28 cellular contexts compared by ENCODE assay signal in the genomic region with DNA sequence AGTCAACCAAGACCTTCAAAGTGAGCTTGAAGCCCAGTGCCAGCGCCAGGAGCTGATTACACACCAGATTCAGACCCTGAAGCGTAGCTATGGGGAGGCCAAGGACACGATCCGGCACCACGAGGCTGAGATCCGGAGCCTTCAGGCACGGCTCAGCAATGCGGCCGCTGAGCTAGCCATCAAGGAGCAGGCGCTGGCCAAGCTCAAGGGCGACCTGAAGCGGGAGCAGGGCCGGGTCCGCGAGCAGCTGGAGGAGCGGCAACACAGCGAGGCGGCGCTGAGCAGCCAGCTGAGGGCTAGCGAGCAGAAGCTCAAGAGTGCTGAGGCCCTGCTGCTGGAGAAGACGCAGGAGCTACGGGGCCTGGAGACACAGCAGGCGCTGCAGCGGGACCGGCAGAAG.
"Had no signal": no experiment of that assay in that cellular context is flagged by ENCODE, and none has a peak within 500 bp of the region (broad histone marks: within the 10 kb centered on the region; RNA-seq: fewer than 3 reads in every experiment).

No MANE protein-coding gene starts in this region.

- FAIRE-seq: TTC549 had no signal

- H3K27me3 ChIP-seq: brain microvascular endothelial cell, MG63, Peyer's patch had no signal

- H3K9me3 Mint-ChIP-seq: activated CD4-positive, alpha-beta T cell treated with anti-CD3 and anti-CD28 coated beads, Interleukin-2, amount 10 ng/mL, durations not matched to agents 24 days and 14 days; activated CD8-positive, alpha-beta T cell treated with anti-CD3 and anti-CD28 coated beads for 36 hours; activated naive CD4-positive, alpha-beta T cell treated with anti-CD3 and anti-CD28 coated beads for 36 hours; activated naive CD8-positive, alpha-beta T cell treated with anti-CD3 and anti-CD28 coated beads, Interleukin-2, amount 50 U/mL, for 24 hours; activated T-cell treated with anti-CD3 and anti-CD28 coated beads, Interleukin-2, amount 50 U/mL, for 24 hours; activated T-helper 2 cell treated with anti-CD3 and anti-CD28 coated beads, Interferon-gamma antibody, Interleukin-2, Interleukin-4, amounts not matched to agents 10 μg/mL and 5 μg/mL and 100 μg/mL, durations not matched to agents 14 hours and 24 hours and 36 hours; T-helper 2 cell treated with Interferon-gamma antibody and Interleukin-4, amounts not matched to agents 5 μg/mL and 100 μg/mL, for 36 hours had no signal

- H3K27ac Mint-ChIP-seq: activated CD4-positive, alpha-beta T cell treated with anti-CD3 and anti-CD28 coated beads, Interleukin-2, amount 10 ng/mL, durations not matched to agents 24 days and 14 days; activated CD8-positive, alpha-beta T cell treated with anti-CD3 and anti-CD28 coated beads for 36 hours; activated naive CD4-positive, alpha-beta T cell treated with anti-CD3 and anti-CD28 coated beads for 36 hours; activated naive CD8-positive, alpha-beta T cell; activated naive CD8-positive, alpha-beta T cell treated with anti-CD3 and anti-CD28 coated beads, Interleukin-2, amount 50 U/mL, for 24 hours; activated T-helper 2 cell treated with anti-CD3 and anti-CD28 coated beads, Interferon-gamma antibody, Interleukin-2, Interleukin-4, amounts not matched to agents 10 μg/mL and 5 μg/mL and 100 μg/mL, durations not matched to agents 14 hours and 24 hours and 36 hours had no signal

- H3K27ac ChIP-seq: brain microvascular endothelial cell, Peyer's patch had no signal

- H3K27me3 Mint-ChIP-seq: activated CD4-positive, alpha-beta T cell treated with anti-CD3 and anti-CD28 coated beads, Interleukin-2, amount 10 ng/mL, durations not matched to agents 24 days and 14 days; activated CD8-positive, alpha-beta T cell treated with anti-CD3 and anti-CD28 coated beads for 36 hours; activated naive CD8-positive, alpha-beta T cell; activated naive CD8-positive, alpha-beta T cell treated with anti-CD3 and anti-CD28 coated beads, Interleukin-2, amount 50 U/mL, for 24 hours; activated T-cell treated with anti-CD3 and anti-CD28 coated beads, Interleukin-2, amount 50 U/mL, for 24 hours had no signal

- H3K4me3 ChIP-seq: MG63, Peyer's patch had no signal

- H3K4me3 Mint-ChIP-seq: activated CD4-positive, alpha-beta T cell treated with anti-CD3 and anti-CD28 coated beads, Interleukin-2, amount 10 ng/mL, durations not matched to agents 24 days and 14 days; activated CD8-positive, alpha-beta T cell treated with anti-CD3 and anti-CD28 coated beads for 36 hours; activated naive CD4-positive, alpha-beta T cell treated with anti-CD3 and anti-CD28 coated beads for 36 hours; activated naive CD8-positive, alpha-beta T cell; activated naive CD8-positive, alpha-beta T cell treated with anti-CD3 and anti-CD28 coated beads, Interleukin-2, amount 50 U/mL, for 24 hours; activated T-cell treated with anti-CD3 and anti-CD28 coated beads, Interleukin-2, amount 50 U/mL, for 24 hours; T-helper 2 cell treated with Interferon-gamma antibody and Interleukin-4, amounts not matched to agents 5 μg/mL and 100 μg/mL, for 36 hours had no signal

- H3K4me1 ChIP-seq: Peyer's patch had no signal

- ATAC-seq: activated CD8-positive, alpha-beta T cell treated with anti-CD3 and anti-CD28 coated beads for 36 hours; activated naive CD8-positive, alpha-beta T cell treated with anti-CD3 and anti-CD28 coated beads, Interleukin-2, amount 50 U/mL, for 24 hours; Right ventricle myocardium inferior had no signal

- DNase-seq: activated CD4-positive, alpha-beta T cell treated with anti-CD3 and anti-CD28 coated beads, Interleukin-2, amount 10 ng/mL, durations not matched to agents 24 days and 14 days; activated CD4-positive, alpha-beta T cell treated with anti-CD3 and anti-CD28 coated beads, Interleukin-2, amount 50 U/mL, for 4 hours; activated CD8-positive, alpha-beta T cell treated with anti-CD3 and anti-CD28 coated beads for 36 hours; activated gamma-delta T cell; activated naive CD4-positive, alpha-beta T cell treated with anti-CD3 and anti-CD28 coated beads for 36 hours; activated naive CD8-positive, alpha-beta T cell treated with anti-CD3 and anti-CD28 coated beads, Interleukin-2, amount 50 U/mL, for 24 hours; activated T-cell treated with anti-CD3 and anti-CD28 coated beads, Interleukin-2, amount 50 U/mL, for 24 hours; amniotic stem cell; brain microvascular endothelial cell; central memory CD4-positive, alpha-beta T cell; Kasumi-1; KG1; MG63; NCI-H1048; NCI-H1105 treated with DMSO at 0.1 percent for 48 hours; NCI-H1436; NCI-H1694 treated with DMSO at 0.1 percent for 48 hours; NCI-H2029; NCI-H345; NCI-H524 treated with DMSO at 0.1 percent for 48 hours; Peyer's patch; RPMI8226; SIG-M5 had no signal

- H3K9me3 ChIP-seq: MG63, Peyer's patch had no signal
